In genomic region chr10:12875100-12875499, GRCh38 we compare ENCODE assay signal across 22 cellular contexts.
DNase-seq lines count a peak whose midpoint lies in the region; TF ChIP-seq lines count a peak whose summit lies in the region.
"Had no signal": no experiment of that assay in that cellular context is flagged by ENCODE, and none has a peak within 500 bp of the region (broad histone marks: within the 10 kb centered on the region; RNA-seq: fewer than 3 reads in every experiment).

No MANE protein-coding gene starts in this region.

- H3K4me3 Mint-ChIP-seq in T-helper 2 cell treated with Interferon-gamma antibody and Interleukin-4, amounts not matched to agents 5 μg/mL and 100 μg/mL, for 36 hours = no peak overlapping the region
- H3K4me3 Mint-ChIP-seq: brain; naive thymus-derived CD8-positive, alpha-beta T cell; stimulated activated memory B cell treated with anti-CD40 and anti-IgM and Interleukin-4, amounts not matched to agents 10 μg/mL and 1 μg/mL and 100 μg/mL, for 72 hours; type B pancreatic cell had no signal

- DNase-seq in NCI-H345 (lab: John Stamatoyannopoulos, UW) = peak; percentile 3
- no peak for DNase-seq in NCI-H345 treated with DMSO at 0.1 percent for 48 hours (lab: John Stamatoyannopoulos, UW; ENCODE audit: unreplicated experiment)
- peak; percentile 3 for DNase-seq in RPMI7951 (ENCODE audit: low read depth)
- peak; percentile 5 for DNase-seq in fibroblast of pulmonary artery (ENCODE audit: low read depth)
- DNase-seq in stromal cell of bone marrow (ENCODE audit: low read depth) = peak; percentile 18
- DNase-seq in NCI-H2227 (lab: John Stamatoyannopoulos, UW; ENCODE audit: unreplicated experiment) = no peak
- DNase-seq in T-helper 2 cell treated with Interferon-gamma antibody and Interleukin-4, amounts not matched to agents 5 μg/mL and 100 μg/mL, for 36 hours (ENCODE audit: low spot score) = no peak
- no peak for DNase-seq in DMS153 (lab: John Stamatoyannopoulos, UW)
- DNase-seq: 8988T; activated CD4-positive, alpha-beta T cell treated with anti-CD3 and anti-CD28 coated beads for 48 hours; activated CD8-positive, alpha-beta memory T cell treated with anti-CD3 and anti-CD28 coated beads, Interleukin-2, amount 50 U/mL, for 48 hours; activated gamma-delta T cell treated with Interleukin-2 at 50 U/mL for 16 hours; naive thymus-derived CD8-positive, alpha-beta T cell; NCI-H1694 treated with DMSO at 0.1 percent for 48 hours; NCI-H526; OCI-M1; psoas muscle; T1000 had no signal

- no peaks in the 10 kb centered on the region for H3K9me3 Mint-ChIP-seq in T-helper 2 cell treated with Interferon-gamma antibody and Interleukin-4, amounts not matched to agents 5 μg/mL and 100 μg/mL, for 36 hours
- H3K9me3 Mint-ChIP-seq: stimulated activated memory B cell treated with anti-CD40 and anti-IgM and Interleukin-4, amounts not matched to agents 10 μg/mL and 1 μg/mL and 100 μg/mL, for 72 hours had no signal

- peaks cover 6% of the 10 kb centered on the region for H3K27me3 Mint-ChIP-seq in T-helper 2 cell treated with Interferon-gamma antibody and Interleukin-4, amounts not matched to agents 5 μg/mL and 100 μg/mL, for 36 hours (ENCODE audit: low read depth)

- TF ChIP-seq CTCF in fibroblast of pulmonary artery (IDR thresholded peaks at IDR 0.05; ENCODE audit: low read length, missing control alignments) = no peak

- no peak overlapping the region for H3K4me3 ChIP-seq in fibroblast of pulmonary artery (replicated peaks; ENCODE audit: low read depth, low read length)
- H3K4me3 ChIP-seq: psoas muscle, SK-N-MC had no signal

- no peaks in the 10 kb centered on the region for H3K4me1 Mint-ChIP-seq in T-helper 2 cell treated with Interferon-gamma antibody and Interleukin-4, amounts not matched to agents 5 μg/mL and 100 μg/mL, for 36 hours (ENCODE audit: low read depth)
- H3K4me1 Mint-ChIP-seq: naive thymus-derived CD8-positive, alpha-beta T cell; stimulated activated memory B cell treated with anti-CD40 and anti-IgM and Interleukin-4, amounts not matched to agents 10 μg/mL and 1 μg/mL and 100 μg/mL, for 72 hours had no signal

- H3K27ac Mint-ChIP-seq in T-helper 2 cell treated with Interferon-gamma antibody and Interleukin-4, amounts not matched to agents 5 μg/mL and 100 μg/mL, for 36 hours = no peak overlapping the region
- H3K27ac Mint-ChIP-seq: stimulated activated memory B cell treated with anti-CD40 and anti-IgM and Interleukin-4, amounts not matched to agents 10 μg/mL and 1 μg/mL and 100 μg/mL, for 72 hours; type B pancreatic cell had no signal

- no peaks in the 10 kb centered on the region for H3K36me3 Mint-ChIP-seq in T-helper 2 cell treated with Interferon-gamma antibody and Interleukin-4, amounts not matched to agents 5 μg/mL and 100 μg/mL, for 36 hours (ENCODE audit: low read depth)
- H3K36me3 Mint-ChIP-seq: brain; naive thymus-derived CD8-positive, alpha-beta T cell; stimulated activated memory B cell treated with anti-CD40 and anti-IgM and Interleukin-4, amounts not matched to agents 10 μg/mL and 1 μg/mL and 100 μg/mL, for 72 hours; type B pancreatic cell had no signal

Comparison
In these comparisons a context has a peak if more than half of its experiments do, and no peak if none do; other contexts are left out.
1. DNase-seq: peak in NCI-H345 (single experiment), RPMI7951 (single experiment), fibroblast of pulmonary artery (single experiment) and stromal cell of bone marrow (single experiment); none in NCI-H345 treated with DMSO at 0.1 percent for 48 hours (single experiment), NCI-H2227 (single experiment), T-helper 2 cell treated with Interferon-gamma antibody and Interleukin-4, amounts not matched to agents 5 μg/mL and 100 μg/mL, for 36 hours (single experiment) and DMS153 (single experiment).